In the genomic region with DNA sequence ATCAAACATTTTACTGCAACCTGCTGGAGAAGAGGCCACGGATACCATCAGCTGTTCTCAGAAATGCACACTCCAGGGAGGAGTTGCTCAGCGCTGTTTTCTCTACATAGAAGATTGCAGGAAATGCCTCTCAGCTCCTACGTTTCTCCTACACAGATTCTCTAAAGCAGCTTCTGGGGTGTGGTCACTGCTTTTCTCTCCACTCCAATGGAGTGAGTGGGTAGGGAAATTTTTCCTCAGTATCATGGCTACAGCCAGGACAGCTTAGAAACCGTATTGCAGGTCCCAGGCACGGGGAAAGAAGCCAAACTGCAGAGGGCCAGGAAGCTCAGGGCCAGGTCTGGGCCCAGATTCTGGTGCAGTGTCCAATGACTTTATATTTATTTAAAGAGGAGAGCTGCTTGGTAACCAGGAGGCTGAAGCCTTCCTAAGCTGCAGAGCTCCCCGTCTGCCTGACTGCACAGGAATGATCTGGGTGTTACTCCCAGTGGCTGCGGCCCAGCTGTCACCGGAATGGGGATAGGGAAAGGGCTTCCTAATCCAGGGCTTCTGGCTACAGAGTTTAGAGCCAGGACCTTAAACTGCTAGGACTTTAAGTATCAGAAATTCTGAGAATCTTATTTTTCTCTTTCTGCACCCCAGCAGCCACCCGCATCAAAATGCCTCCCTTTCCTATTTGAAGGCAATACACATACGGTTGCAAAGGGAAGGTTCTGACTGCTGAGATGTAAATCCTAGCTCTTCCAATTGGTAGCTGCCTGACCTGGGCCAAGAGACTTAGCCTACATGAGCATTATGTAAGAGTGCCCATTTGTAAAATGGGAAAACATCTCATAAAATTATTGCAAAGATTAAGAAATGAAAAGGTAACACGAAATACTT, we compare ENCODE assay signal across 8 cellular contexts. TPM values are rescaled to one million over a fixed set of nuclear protein-coding genes. Genes with fewer than 3 reads are reported as not detected.
DNase-seq lines count a peak whose midpoint lies in the region; ATAC-seq and TF ChIP-seq lines count a peak whose summit lies in the region.

No MANE protein-coding gene starts in this region.

- H3K9me2 ChIP-seq in hepatocyte (replicated peaks; ENCODE audit: insufficient read depth): no peaks in the 10 kb centered on the region

- TF ChIP-seq CTCF in hepatocyte (IDR thresholded peaks at IDR 0.05; ENCODE audit: poor library complexity) (no peak), prostate gland (IDR thresholded peaks at IDR 0.05) (no peak)

- no peak for ATAC-seq in HG03025 (IDR thresholded peaks at IDR 0.05; ENCODE audit: low FRiP score, unreplicated experiment)
- ATAC-seq in GM19328 (IDR thresholded peaks at IDR 0.05; ENCODE audit: unreplicated experiment): no peak
- no peak for ATAC-seq in GM21360 (IDR thresholded peaks at IDR 0.05; ENCODE audit: unreplicated experiment)

- in situ Hi-C loops in ACHN (cut with HindIII; ENCODE audit: low pct_ligation_motif_present, low pct_unique_long_range_greater_than_20kb, low sequenced_read_pairs): no loop called here

- H3K9me3 ChIP-seq in HUES48 (ENCODE audit: control insufficient read depth, insufficient read depth, low read length) (no peaks in the 10 kb centered on the region), adipocyte (ENCODE audit: control insufficient read depth, low read length) (no peaks in the 10 kb centered on the region), hepatocyte (ENCODE audit: low read depth) (no peaks in the 10 kb centered on the region), prostate gland (no peaks in the 10 kb centered on the region)

- H3K4me1 ChIP-seq in HUES48 (ENCODE audit: control insufficient read depth, insufficient read depth, low read length) (peaks cover 44% of the 10 kb centered on the region), adipocyte (ENCODE audit: control insufficient read depth, insufficient read depth, low read length) (peaks cover 54% of the 10 kb centered on the region), hepatocyte (ENCODE audit: insufficient read depth) (peaks cover 28% of the 10 kb centered on the region), prostate gland (replicated peaks) (peaks cover 4% of the 10 kb centered on the region)

- H3K27me3 ChIP-seq in HUES48 (ENCODE audit: control insufficient read depth, insufficient read depth, low read length) (no peaks in the 10 kb centered on the region; the same call in 1 of the 2 replicates), adipocyte (replicated peaks; ENCODE audit: control insufficient read depth, insufficient read depth, low read length) (no peaks in the 10 kb centered on the region), hepatocyte (no peaks in the 10 kb centered on the region), prostate gland (replicated peaks; ENCODE audit: insufficient read depth) (no peaks in the 10 kb centered on the region)

- WGBS in hepatocyte (ENCODE audit: low lambda C conversion rate, missing lambda C conversion rate): 60% methylated on average over 11 of the region's 11 CpGs
- 42% methylated on average over 11 of the region's 11 CpGs for whole genome bisulfite sequencing in prostate gland

- H4K20me1 ChIP-seq in hepatocyte (ENCODE audit: insufficient read depth, poor library complexity, severe bottlenecking): peaks cover 14% of the 10 kb centered on the region

- no peak for TF ChIP-seq POLR2A in prostate gland (IDR thresholded peaks at IDR 0.05)

- DNase-seq in ACHN (peak; percentile 5), adipocyte (ENCODE audit: low read depth) (peak; percentile 62), hepatocyte (ENCODE audit: low spot score) (peak; percentile 16), prostate gland (ENCODE audit: low spot score) (no peak)

- peak overlapping the region; percentile 76 for H3K4me2 ChIP-seq in hepatocyte

- intact Hi-C loops in prostate gland (cut with DNase I): loop anchor here (5.0 to 10.0 kb wide), 2 partner anchors 44 to 54 kb away; no protein-coding TSS in a partner anchor

- H3K36me3 ChIP-seq in HUES48 (ENCODE audit: control insufficient read depth, insufficient read depth, low read length): no peaks in the 10 kb centered on the region
- H3K36me3 ChIP-seq in adipocyte (ENCODE audit: control insufficient read depth, insufficient read depth, low read length, severe bottlenecking): no peaks in the 10 kb centered on the region
- no peaks in the 10 kb centered on the region for H3K36me3 ChIP-seq in hepatocyte (replicated peaks; ENCODE audit: insufficient read depth, low read depth)
- H3K36me3 ChIP-seq in prostate gland: no peaks in the 10 kb centered on the region

- H3K4me3 ChIP-seq in HUES48 (ENCODE audit: low read depth, low read length) (peak overlapping the region; percentile 87), adipocyte (ENCODE audit: low read length) (peak overlapping the region; percentile 79), hepatocyte (peak overlapping the region; percentile 48), prostate gland (peak overlapping the region in 1 of 2 donors; percentile 99)

- peaks cover 31% of the 10 kb centered on the region for H3K79me2 ChIP-seq in hepatocyte

- H3K9ac ChIP-seq in HUES48 (ENCODE audit: low read depth, low read length): no peak overlapping the region; the same call in 1 of the 2 replicates
- peak overlapping the region; percentile 82 for H3K9ac ChIP-seq in adipocyte (ENCODE audit: low read length)

- peak overlapping the region; percentile 42 for H2AFZ ChIP-seq in hepatocyte

- H3K27ac ChIP-seq in HUES48 (ENCODE audit: low read depth, low read length): no peak overlapping the region
- peak overlapping the region; percentile 69 for H3K27ac ChIP-seq in hepatocyte
- peak overlapping the region; percentile 95 to 97 for H3K27ac ChIP-seq in prostate gland

RNA-seq across cellular contexts. Expression of a gene that starts 1.4 kb away (rescaled TPM):
- total RNA-seq in hepatocyte: 182 and 184 TPM in 2 replicates
- polyA plus RNA-seq in hepatocyte: 123 and 144 TPM in 2 replicates
- 100 to 1,000 TPM; 130 to 472 TPM for total RNA-seq in prostate gland

RNA-seq across cellular contexts. Expression of a gene that starts 46.5 kb away (rescaled TPM):
- 19.5 and 22.6 TPM in 2 replicates for total RNA-seq in hepatocyte
- polyA plus RNA-seq in hepatocyte: 13.3 and 15.1 TPM in 2 replicates
- total RNA-seq in prostate gland: 10 to 100 TPM; 31.5 to 34.2 TPM
